In genomic region chr9:137544176-137544755, GRCh38 we compare ENCODE assay signal across 18 cellular contexts. TPM values are rescaled to one million over a fixed set of nuclear protein-coding genes. Genes with fewer than 3 reads are reported as not detected.
A peak's percentile ranks its signal among the peaks of the same experiment; 100 is the strongest.
DNase-seq lines count a peak whose midpoint lies in the region; ATAC-seq and TF ChIP-seq lines count a peak whose summit lies in the region.
"Had no signal": no experiment of that assay in that cellular context is flagged by ENCODE, and none has a peak within 500 bp of the region (broad histone marks: within the 10 kb centered on the region; RNA-seq: fewer than 3 reads in every experiment).

No MANE protein-coding gene starts in this region.

- H2BK12ac ChIP-seq in neuronal stem cell (ENCODE audit: low read length) = no peak overlapping the region

- H3K27ac ChIP-seq in heart left ventricle (no peak overlapping the region), left ventricle myocardium inferior (replicated peaks) (no peak overlapping the region), neuronal stem cell (replicated peaks; ENCODE audit: low read length) (no peak overlapping the region), upper lobe of right lung (no peak overlapping the region)
- H3K27ac ChIP-seq: testis had no signal

- H3K27ac Mint-ChIP-seq in central memory CD8-positive, alpha-beta T cell (ENCODE audit: low read depth) = peak overlapping the region; percentile 23
- H3K27ac Mint-ChIP-seq: HFFc6; naive thymus-derived CD8-positive, alpha-beta T cell had no signal

- H2BK5ac ChIP-seq in neuronal stem cell (ENCODE audit: low read length) = no peak overlapping the region

- H3K27me3 Mint-ChIP-seq in central memory CD8-positive, alpha-beta T cell = no peaks in the 10 kb centered on the region
- H3K27me3 Mint-ChIP-seq: naive thymus-derived CD8-positive, alpha-beta T cell had no signal

- no peak overlapping the region for H2AFZ ChIP-seq in neuronal stem cell (ENCODE audit: low read length)

- no peak for TF ChIP-seq CTCF in heart left ventricle (IDR thresholded peaks at IDR 0.05)
- TF ChIP-seq CTCF in left ventricle myocardium inferior (IDR thresholded peaks at IDR 0.05; ENCODE audit: borderline replicate concordance) = no peak
- TF ChIP-seq CTCF in upper lobe of right lung (IDR thresholded peaks at IDR 0.05) = no peak

- no peak overlapping the region for H3K4me2 ChIP-seq in neuronal stem cell (ENCODE audit: insufficient read depth, low read length, poor library complexity, severe bottlenecking)

- no peaks in the 10 kb centered on the region for H3K4me1 Mint-ChIP-seq in central memory CD8-positive, alpha-beta T cell

- H3K4me1 ChIP-seq in heart left ventricle (peaks cover 0 to 17% (median 3%) of the 10 kb centered on the region in 12 donors), left ventricle myocardium inferior (peaks cover 31% of the 10 kb centered on the region), neuronal stem cell (ENCODE audit: control insufficient read depth in 2 of 2, insufficient read depth in 1 of 2, low read depth in 1 of 2, low read length in 2 of 2) (peaks cover 3 to 7% of the 10 kb centered on the region in 2 donors), upper lobe of right lung (no peaks in the 10 kb centered on the region)
- H3K4me1 ChIP-seq: testis had no signal

- peak in 1 of 5 donors; percentile 47 for DNase-seq in heart left ventricle
- no peak for DNase-seq in left ventricle myocardium inferior
- DNase-seq in central memory CD8-positive, alpha-beta T cell (ENCODE audit: low spot score in 2 of 2) = no peak
- DNase-seq in neuronal stem cell (ENCODE audit: low spot score) = no peak
- DNase-seq in SW 1271 (lab: John Stamatoyannopoulos, UW) = no peak
- no peak for DNase-seq in upper lobe of right lung
- no peak for DNase-seq in iPS-NIHi7 (ENCODE audit: extremely low spot score)
- no peak for DNase-seq in mesenteric fat pad (ENCODE audit: low spot score)
- DNase-seq: activated T-cell treated with anti-CD3 and anti-CD28 coated beads, Interleukin-2, amount 50 U/mL, for 4 hours; effector memory CD4-positive, alpha-beta T cell; HFFc6; NCI-H1048; NCI-H2227 treated with DMSO at 0.1 percent for 48 hours; PC-3; testis had no signal

- no peak overlapping the region for H3K4me3 ChIP-seq in heart left ventricle
- no peak overlapping the region for H3K4me3 ChIP-seq in left ventricle myocardium inferior
- no peak overlapping the region for H3K4me3 ChIP-seq in neuronal stem cell (ENCODE audit: low read length in 2 of 2)
- H3K4me3 ChIP-seq in upper lobe of right lung = no peak overlapping the region
- H3K4me3 ChIP-seq: ascending aorta, testis had no signal

- peak overlapping the region; percentile 74 for H2AK5ac ChIP-seq in neuronal stem cell (ENCODE audit: low read depth, low read length)

- peaks cover 7% of the 10 kb centered on the region for H3K36me3 Mint-ChIP-seq in central memory CD8-positive, alpha-beta T cell (ENCODE audit: insufficient read depth)
- H3K36me3 Mint-ChIP-seq: naive thymus-derived CD8-positive, alpha-beta T cell had no signal

- no peak overlapping the region for H2BK15ac ChIP-seq in neuronal stem cell (ENCODE audit: low read length)

- no peak overlapping the region for H3K18ac ChIP-seq in neuronal stem cell (ENCODE audit: low read length)

- no peak overlapping the region for H3K4me3 Mint-ChIP-seq in central memory CD8-positive, alpha-beta T cell
- H3K4me3 Mint-ChIP-seq: activated T-cell treated with anti-CD3 and anti-CD28 coated beads, Interleukin-2, amount 50 U/mL, for 4 hours; HFFc6; naive thymus-derived CD8-positive, alpha-beta T cell had no signal

- no peak for TF ChIP-seq POLR2A in heart left ventricle (IDR thresholded peaks at IDR 0.05)

- H3K27me3 ChIP-seq in heart left ventricle (no peaks in the 10 kb centered on the region), left ventricle myocardium inferior (ENCODE audit: low read depth) (no peaks in the 10 kb centered on the region), neuronal stem cell (ENCODE audit: control insufficient read depth in 3 of 3, insufficient read depth in 3 of 3, low read depth in 1 of 3, low read length in 3 of 3) (no peaks in the 10 kb centered on the region), upper lobe of right lung (no peaks in the 10 kb centered on the region)
- H3K27me3 ChIP-seq: ascending aorta, testis had no signal

- no peaks in the 10 kb centered on the region for H3K9me3 Mint-ChIP-seq in central memory CD8-positive, alpha-beta T cell
- H3K9me3 Mint-ChIP-seq: activated T-cell treated with anti-CD3 and anti-CD28 coated beads, Interleukin-2, amount 50 U/mL, for 4 hours; HFFc6; naive thymus-derived CD8-positive, alpha-beta T cell had no signal

- no peak overlapping the region for H4K91ac ChIP-seq in neuronal stem cell (ENCODE audit: low read depth, low read length, poor library complexity)

- intact Hi-C loops in heart left ventricle (cut with DNase I) (no loop called here), left ventricle myocardium inferior (cut with micrococcal nuclease) (no loop called here), upper lobe of right lung (cut with DNase I) (no loop called here)

- H2BK120ac ChIP-seq in neuronal stem cell (ENCODE audit: low read depth, low read length) = no peak overlapping the region

- H3K23ac ChIP-seq in neuronal stem cell (ENCODE audit: low read depth, low read length, poor library complexity) = peak overlapping the region; percentile 44

- no peak overlapping the region for H4K8ac ChIP-seq in neuronal stem cell (ENCODE audit: low read depth, low read length)

- ATAC-seq in heart left ventricle (peak in 3 of 4 donors; percentile 5 to 29 (median 10)), upper lobe of right lung (no peak)
- no peak for ATAC-seq in central memory CD8-positive, alpha-beta T cell (replicated peaks; ENCODE audit: extremely low read depth, poor library complexity, severe bottlenecking)
- ATAC-seq: activated CD4-positive, CD25-positive, alpha-beta regulatory T cell treated with anti-CD3 and anti-CD28 coated beads, Interleukin-2, amount 50 U/mL, for 24 hours; activated T-cell treated with anti-CD3 and anti-CD28 coated beads, Interleukin-2, amount 50 U/mL, for 4 hours; naive thymus-derived CD8-positive, alpha-beta T cell; PC-3 had no signal

- no peak overlapping the region for H3K4ac ChIP-seq in neuronal stem cell (ENCODE audit: low read length)

- 82 to 89% (median 87%) methylated on average over 12 of the region's 12 CpGs for WGBS in heart left ventricle, 4 donors
- WGBS in neuronal stem cell (ENCODE audit: extremely low coverage in 2 of 2, insufficient read length in 2 of 2, insufficient replicate concordance in 1 of 2), 2 donors = no CpG with 5 or more reads among the region's 12 CpGs

- H3K14ac ChIP-seq in neuronal stem cell (ENCODE audit: low read length) = no peak overlapping the region

- H3K9me3 ChIP-seq in heart left ventricle = peaks cover 0 to 6% (median 0%) of the 10 kb centered on the region in 12 donors
- peaks cover 3% of the 10 kb centered on the region for H3K9me3 ChIP-seq in left ventricle myocardium inferior (replicated peaks)
- peaks cover 7 to 13% of the 10 kb centered on the region in 2 donors for H3K9me3 ChIP-seq in neuronal stem cell (replicated peaks in 1 of 2; ENCODE audit: control insufficient read depth in 2 of 2, insufficient read depth in 1 of 2, low read depth in 1 of 2, low read length in 2 of 2)
- H3K9me3 ChIP-seq in upper lobe of right lung = no peaks in the 10 kb centered on the region
- H3K9me3 ChIP-seq: ascending aorta, testis had no signal

- H3K36me3 ChIP-seq in heart left ventricle = peaks cover 0 to 35% (median 17%) of the 10 kb centered on the region in 9 donors
- H3K36me3 ChIP-seq in left ventricle myocardium inferior = peaks cover 40% of the 10 kb centered on the region
- H3K36me3 ChIP-seq in neuronal stem cell (replicated peaks in 1 of 2; ENCODE audit: control insufficient read depth in 2 of 2, insufficient read depth in 2 of 2, low read length in 2 of 2) = no peaks in the 10 kb centered on the region
- peaks cover 4% of the 10 kb centered on the region for H3K36me3 ChIP-seq in upper lobe of right lung

- H3K79me1 ChIP-seq in neuronal stem cell (ENCODE audit: low read depth, low read length) = peaks cover 3% of the 10 kb centered on the region

- no peak overlapping the region for H3K9ac ChIP-seq in neuronal stem cell (ENCODE audit: low read depth, low read length, poor library complexity)

RNA-seq across cellular contexts. Expression of gene PNPLA7, which starts 5.9 kb away (rescaled TPM):
- total RNA-seq in heart left ventricle (10 to 100 TPM in 1 of 9 donors, 1 to 10 TPM in 8; 4.4 to 10.1 (median 7.6) TPM), left ventricle myocardium inferior (9.0 TPM), upper lobe of right lung (13.7 TPM), mesenteric fat pad (32.1 TPM)
- polyA plus RNA-seq in heart left ventricle = 1 to 10 TPM in 1 of 2 donors, under 1 TPM in 1; 0.78 to 8.8 TPM
- polyA plus RNA-seq in neuronal stem cell (2013, experiment 1 of 2) = 0.38 TPM
- polyA plus RNA-seq in neuronal stem cell (2013, experiment 2 of 2) = 0.29 TPM

RNA-seq across cellular contexts. Expression of gene MRPL41, which starts 7.4 kb away (rescaled TPM):
- total RNA-seq in heart left ventricle (100 to 1,000 TPM; 118 to 389 (median 196) TPM), left ventricle myocardium inferior (233 TPM), upper lobe of right lung (41.6 TPM), mesenteric fat pad (81.6 TPM)
- polyA plus RNA-seq in heart left ventricle = 100 to 1,000 TPM; 160 to 847 TPM
- polyA plus RNA-seq in neuronal stem cell (2013, experiment 1 of 2) = 39.7 TPM
- 37.4 TPM for polyA plus RNA-seq in neuronal stem cell (2013, experiment 2 of 2)

RNA-seq across cellular contexts. Expression of gene DPH7, which starts 34.5 kb away (rescaled TPM):
- total RNA-seq in heart left ventricle (10 to 100 TPM; 12.6 to 22.0 (median 16.7) TPM), left ventricle myocardium inferior (18.0 TPM), upper lobe of right lung (30.2 TPM), mesenteric fat pad (17.6 TPM)
- polyA plus RNA-seq in heart left ventricle = 10 to 100 TPM; 13.1 to 23.7 TPM
- polyA plus RNA-seq in neuronal stem cell (2013, experiment 1 of 2) = 29.5 TPM
- polyA plus RNA-seq in neuronal stem cell (2013, experiment 2 of 2) = 29.6 TPM

RNA-seq across cellular contexts. Expression of gene ZMYND19, which starts 46.0 kb away (rescaled TPM):
- 10 to 100 TPM in 4 of 9 donors, 1 to 10 TPM in 5; 6.8 to 19.9 (median 9.4) TPM for total RNA-seq in heart left ventricle
- 10 to 100 TPM; 12.0 to 20.5 TPM for polyA plus RNA-seq in heart left ventricle
- total RNA-seq in left ventricle myocardium inferior = 11.6 TPM
- 28.9 TPM for polyA plus RNA-seq in neuronal stem cell (2013, experiment 1 of 2)
- polyA plus RNA-seq in neuronal stem cell (2013, experiment 2 of 2) = 28.0 TPM
- total RNA-seq in upper lobe of right lung = 18.3 TPM
- total RNA-seq in mesenteric fat pad = 18.6 TPM

Comparison
In these comparisons a context has a peak if more than half of its experiments do, and no peak if none do; other contexts are left out.
1. ATAC-seq: peak in heart left ventricle (3 of 4); none in central memory CD8-positive, alpha-beta T cell (single experiment) and upper lobe of right lung (single experiment).